Comparison of ENCODE assay signal across 15 cellular contexts in genomic region chr6:159109391-159109790, GRCh38. TPM values are rescaled to one million over a fixed set of nuclear protein-coding genes. Genes with fewer than 3 reads are reported as not detected.
DNase-seq lines count a peak whose midpoint lies in the region; ATAC-seq, FAIRE-seq and TF ChIP-seq lines count a peak whose summit lies in the region.
"Had no signal": no experiment of that assay in that cellular context is flagged by ENCODE, and none has a peak within 500 bp of the region (broad histone marks: within the 10 kb centered on the region; RNA-seq: fewer than 3 reads in every experiment).

No MANE protein-coding gene starts in this region.

- H3K79me2 ChIP-seq in KMS-11 (ENCODE audit: insufficient read depth, low read depth), result no peaks in the 10 kb centered on the region
- H3K79me2 ChIP-seq in K562 (ENCODE audit: control insufficient read depth, insufficient read depth, low read length), result no peaks in the 10 kb centered on the region

- H2AFZ ChIP-seq in KMS-11 (ENCODE audit: low read depth) (0 out of 2 replicates have a peak overlapping the region, but pooled peaks have one; percentile 36), K562 (ENCODE audit: low read depth, low read length) (no peak overlapping the region), mesenchymal stem cell (ENCODE audit: low read depth, low read length) (no peak overlapping the region)

- no peak for DNase-seq in CD8-positive, alpha-beta T cell
- no peak for DNase-seq in K562 (ENCODE audit: extremely low read depth in 1 of 4, low spot score in 3 of 4)
- DNase-seq in natural killer cell treated with Interleukin-12 subunit alpha and Interleukin-12 subunit beta and Interleukin-15 and Interleukin-18, amount 100 ng/mL, for 72 hours (ENCODE audit: low spot score), result peak; percentile 1
- no peak for DNase-seq in mesenchymal stem cell
- DNase-seq in A172 (ENCODE audit: low spot score), result no peak
- no peak for DNase-seq in kidney glomerular epithelial cell (lab: John Stamatoyannopoulos, UW)
- DNase-seq: activated effector memory CD4-positive, alpha-beta T cell treated with anti-CD3 and anti-CD28 coated beads, Interleukin-2, amount 50 U/mL, for 16 hours; left cardiac atrium; ovary had no signal

- no peak for ATAC-seq in CD8-positive, alpha-beta T cell
- ATAC-seq in K562 (no peak), GM19452 (IDR thresholded peaks at IDR 0.05; ENCODE audit: unreplicated experiment) (no peak)
- ATAC-seq in natural killer cell treated with Interleukin-12 subunit alpha and Interleukin-12 subunit beta and Interleukin-15 and Interleukin-18, amount 100 ng/mL, for 72 hours, result no peak

- peaks cover 62% of the 10 kb centered on the region for H3K4me1 Mint-ChIP-seq in CD8-positive, alpha-beta T cell (ENCODE audit: low read depth)
- H3K4me1 Mint-ChIP-seq in natural killer cell treated with Interleukin-12 subunit alpha and Interleukin-12 subunit beta and Interleukin-15 and Interleukin-18, amount 100 ng/mL, for 72 hours (ENCODE audit: low read depth in 2 of 2), result peaks cover 56 to 61% of the 10 kb centered on the region in 2 donors

- 0% methylated on average over 1 of the region's 1 CpG for WGBS in K562 (ENCODE audit: insufficient coverage, low coverage, missing lambda C conversion rate)
- WGBS in mesenchymal stem cell, result 74% methylated on average over 1 of the region's 1 CpG

- TF ChIP-seq EP300 in K562 (IDR thresholded peaks at IDR 0.05; ENCODE audit: low read length), result no peak

- no peak overlapping the region for H2BK5ac ChIP-seq in mesenchymal stem cell (ENCODE audit: low read depth, low read length, poor library complexity, severe bottlenecking)

- peaks cover 56% of the 10 kb centered on the region for H3K4me1 ChIP-seq in CD8-positive, alpha-beta T cell (ENCODE audit: insufficient read depth, low read length)
- H3K4me1 ChIP-seq in KMS-11 (ENCODE audit: low read depth, poor library complexity, severe bottlenecking), result peaks cover 5% of the 10 kb centered on the region
- H3K4me1 ChIP-seq in K562 (replicated peaks in 1 of 2; ENCODE audit: control insufficient read depth in 2 of 2, insufficient read depth in 2 of 2, low read length in 2 of 2), result peaks cover 0 to 6% of the 10 kb centered on the region in 2 experiments; a peak in 2 of 5 replicates
- H3K4me1 ChIP-seq in mesenchymal stem cell (ENCODE audit: control insufficient read depth, insufficient read depth, low read depth, low read length), result peaks cover 2% of the 10 kb centered on the region
- H3K4me1 ChIP-seq: ascending aorta had no signal

- no peak for TF ChIP-seq RAD21 in K562 (CRISPR knock-in tag; conservative IDR thresholded peaks at IDR 0.05 in 1 of 2, IDR thresholded peaks at IDR 0.05 in 1 of 2)

- H3K36me3 Mint-ChIP-seq in CD8-positive, alpha-beta T cell, result no peaks in the 10 kb centered on the region
- no peaks in the 10 kb centered on the region for H3K36me3 Mint-ChIP-seq in natural killer cell treated with Interleukin-12 subunit alpha and Interleukin-12 subunit beta and Interleukin-15 and Interleukin-18, amount 100 ng/mL, for 72 hours

- no peaks in the 10 kb centered on the region for H3K36me3 ChIP-seq in CD8-positive, alpha-beta T cell (ENCODE audit: insufficient read depth, low read length)
- H3K36me3 ChIP-seq in KMS-11 (ENCODE audit: insufficient read depth) (no peaks in the 10 kb centered on the region), K562 (ENCODE audit: control insufficient read depth, insufficient read depth, low read length) (no peaks in the 10 kb centered on the region), mesenchymal stem cell (ENCODE audit: control insufficient read depth in 1 of 2, insufficient read depth in 2 of 2, low read depth in 1 of 2, low read length in 2 of 2) (no peaks in the 10 kb centered on the region)
- H3K36me3 ChIP-seq: ascending aorta, ovary had no signal

- no peak overlapping the region for H4K8ac ChIP-seq in mesenchymal stem cell (ENCODE audit: low read length)

- no peak overlapping the region for H2AK5ac ChIP-seq in mesenchymal stem cell (ENCODE audit: low read length, severe bottlenecking)

- intact Hi-C loops in CD8-positive, alpha-beta T cell (cut with DNase I, micrococcal nuclease), result loop anchor here (5.0 to 10.0 kb wide), 5 partner anchors 237 to 462 kb away; partner anchors contain the start of gene SYTL3 (in 1 of the 2)
- intact Hi-C loops in K562 (cut with micrococcal nuclease), result loop anchor here (10.0 kb wide), 1 partner anchor 305 kb away; no protein-coding TSS in a partner anchor

- POLR2A ChIA-PET in CD8-positive, alpha-beta T cell (lab: Charles Lee), result interaction anchor here (0.9 to 1.6 kb wide), 4 partner anchors 25 to 101 kb away, joined by 3 to 6 read pairs (median 4); no protein-coding TSS in a partner anchor
- POLR2A ChIA-PET in K562 (lab: Yijun Ruan, JAX), result interaction anchor here (0.8 to 1.3 kb wide), 2 partner anchors 17 to 20 kb away, joined by 3 to 5 read pairs; no protein-coding TSS in a partner anchor

- H3K23ac ChIP-seq in mesenchymal stem cell (ENCODE audit: low read length in 2 of 2), result no peak overlapping the region

- H4K20me1 ChIP-seq in KMS-11 (ENCODE audit: insufficient read depth), result no peaks in the 10 kb centered on the region
- no peaks in the 10 kb centered on the region for H4K20me1 ChIP-seq in K562 (replicated peaks; ENCODE audit: control insufficient read depth, insufficient read depth, low read length)

- no peak overlapping the region for H3K18ac ChIP-seq in mesenchymal stem cell (ENCODE audit: low read depth in 1 of 2, low read length in 2 of 2)

- no peak overlapping the region for H2BK120ac ChIP-seq in mesenchymal stem cell (ENCODE audit: low read depth, low read length)

- CTCF ChIA-PET in CD8-positive, alpha-beta T cell (lab: Charles Lee), result interaction anchor here (0.5 to 21.4 kb wide), 20 partner anchors 9 to 871 kb away, joined by 3 to 486 read pairs (median 4); partner anchors contain the start of genes RSPH3 and TAGAP
- CTCF ChIA-PET in K562 (lab: Yijun Ruan, JAX; ENCODE audit: low intra/inter-chr PET ratio), result interaction anchor here (0.8 to 1.6 kb wide), 2 partner anchors 67 to 137 kb away, joined by 3 to 9 read pairs; no protein-coding TSS in a partner anchor

- H3K9me1 ChIP-seq in K562 (ENCODE audit: control insufficient read depth, insufficient read depth, low read length), result no peaks in the 10 kb centered on the region

- FAIRE-seq in K562 (lab: Jason Lieb, UNC), result peak; percentile 63
- FAIRE-seq: endothelial cell of umbilical vein had no signal

- TF ChIP-seq CTCF in CD8-positive, alpha-beta T cell (IDR thresholded peaks at IDR 0.05), result no peak
- TF ChIP-seq CTCF in KMS-11 (conservative IDR thresholded peaks at IDR 0.05; ENCODE audit: low read depth, low read length), result no peak
- TF ChIP-seq CTCF in K562 (IDR thresholded peaks at IDR 0.05 in 2 of 3, conservative IDR thresholded peaks at IDR 0.05 in 1 of 3; ENCODE audit: insufficient read depth in 2 of 3, low read depth in 1 of 3, low read length in 3 of 3), result no peak

- in situ Hi-C loops in K562 (cut with MboI), result loop anchor here (5.0 to 25.0 kb wide), 3 partner anchors 107 to 422 kb away; partner anchors contain the start of gene RSPH3

- no peaks in the 10 kb centered on the region for H3K9me3 Mint-ChIP-seq in CD8-positive, alpha-beta T cell
- no peaks in the 10 kb centered on the region for H3K9me3 Mint-ChIP-seq in natural killer cell treated with Interleukin-12 subunit alpha and Interleukin-12 subunit beta and Interleukin-15 and Interleukin-18, amount 100 ng/mL, for 72 hours

- H3K4me3 Mint-ChIP-seq in CD8-positive, alpha-beta T cell, result no peak overlapping the region
- H3K4me3 Mint-ChIP-seq in natural killer cell treated with Interleukin-12 subunit alpha and Interleukin-12 subunit beta and Interleukin-15 and Interleukin-18, amount 100 ng/mL, for 72 hours, result no peak overlapping the region

- TF ChIP-seq POLR2A in K562 (conservative IDR thresholded peaks at IDR 0.05), result no peak

- H4K91ac ChIP-seq in mesenchymal stem cell (ENCODE audit: low read length), result no peak overlapping the region

- H3K9me3 ChIP-seq in CD8-positive, alpha-beta T cell (ENCODE audit: low read length), result no peaks in the 10 kb centered on the region
- H3K9me3 ChIP-seq in K562 (replicated peaks; ENCODE audit: control insufficient read depth, insufficient read depth, low read depth, low read length), result no peaks in the 10 kb centered on the region
- H3K9me3 ChIP-seq in mesenchymal stem cell (ENCODE audit: control insufficient read depth, low read length), result no peaks in the 10 kb centered on the region
- H3K9me3 ChIP-seq: ascending aorta, ovary had no signal

- H2BK15ac ChIP-seq in mesenchymal stem cell (ENCODE audit: low read depth, poor library complexity, severe bottlenecking), result no peak overlapping the region

- no peak overlapping the region for H3K4me3 ChIP-seq in CD8-positive, alpha-beta T cell (ENCODE audit: low read depth, low read length)
- no peak overlapping the region for H3K4me3 ChIP-seq in KMS-11 (IDR thresholded peaks at IDR 0.05; ENCODE audit: insufficient read depth, low read depth, low read length)
- H3K4me3 ChIP-seq in K562, result no peak overlapping the region
- H3K4me3 ChIP-seq in mesenchymal stem cell (ENCODE audit: insufficient read depth in 1 of 2, low read depth in 1 of 2, low read length in 2 of 2), result no peak overlapping the region
- H3K4me3 ChIP-seq: ascending aorta, ovary had no signal

- H3K27me3 Mint-ChIP-seq in CD8-positive, alpha-beta T cell (ENCODE audit: low read depth), result no peaks in the 10 kb centered on the region
- no peaks in the 10 kb centered on the region for H3K27me3 Mint-ChIP-seq in natural killer cell treated with Interleukin-12 subunit alpha and Interleukin-12 subunit beta and Interleukin-15 and Interleukin-18, amount 100 ng/mL, for 72 hours

- peak overlapping the region; percentile 19 for H3K27ac Mint-ChIP-seq in CD8-positive, alpha-beta T cell
- H3K27ac Mint-ChIP-seq in natural killer cell treated with Interleukin-12 subunit alpha and Interleukin-12 subunit beta and Interleukin-15 and Interleukin-18, amount 100 ng/mL, for 72 hours, result peak overlapping the region; percentile 20 to 25

- peak overlapping the region in 1 of 2 experiments; percentile 30 for H3K14ac ChIP-seq in mesenchymal stem cell (ENCODE audit: low read length in 2 of 2)

- no peak overlapping the region for H3K4ac ChIP-seq in mesenchymal stem cell (ENCODE audit: low read depth in 1 of 2, low read length in 2 of 2)

- H3K4me2 ChIP-seq in KMS-11 (no peak overlapping the region), K562 (ENCODE audit: insufficient read depth, low read length) (no peak overlapping the region), mesenchymal stem cell (ENCODE audit: low read length, poor library complexity, severe bottlenecking) (no peak overlapping the region)

- no peak overlapping the region for H3K9ac ChIP-seq in KMS-11
- no peak overlapping the region for H3K9ac ChIP-seq in K562 (ENCODE audit: insufficient read depth in 1 of 2, low read depth in 2 of 2, low read length in 2 of 2)
- H3K9ac ChIP-seq in mesenchymal stem cell (ENCODE audit: low read length), result no peak overlapping the region

- no peaks in the 10 kb centered on the region for H3K27me3 ChIP-seq in CD8-positive, alpha-beta T cell (ENCODE audit: insufficient read depth, low read length)
- H3K27me3 ChIP-seq in KMS-11 (ENCODE audit: insufficient read depth, low read depth) (no peaks in the 10 kb centered on the region), K562 (ENCODE audit: control insufficient read depth in 2 of 2, insufficient read depth in 2 of 2, low read length in 2 of 2) (peaks cover 5 to 26% of the 10 kb centered on the region in 2 experiments; a peak in 3 of 5 replicates), mesenchymal stem cell (ENCODE audit: control insufficient read depth in 1 of 2, insufficient read depth in 1 of 2, low read length in 2 of 2) (peaks cover 8 to 21% of the 10 kb centered on the region in 2 experiments)
- H3K27me3 ChIP-seq: ascending aorta, foreskin keratinocyte, ovary had no signal

- no peak overlapping the region for H3K27ac ChIP-seq in CD8-positive, alpha-beta T cell (ENCODE audit: low read depth, low read length)
- H3K27ac ChIP-seq in KMS-11 (no peak overlapping the region), K562 (ENCODE audit: extremely low read depth, low read depth, low read length) (no peak overlapping the region), mesenchymal stem cell (ENCODE audit: low read length, poor library complexity, severe bottlenecking) (no peak overlapping the region)
- H3K27ac ChIP-seq: ascending aorta, foreskin keratinocyte, ovary had no signal

- BruUV-seq in K562 (replicated peaks; lab: Mats Ljungman, UMichigan), result no TSS peak

- no peaks in the 10 kb centered on the region for H3K79me1 ChIP-seq in mesenchymal stem cell (replicated peaks; ENCODE audit: low read length, poor library complexity, severe bottlenecking)

- no peak overlapping the region for H2BK12ac ChIP-seq in mesenchymal stem cell (ENCODE audit: low read length in 2 of 2)

RNA-seq across cellular contexts. Expression of gene FNDC1, which starts 59.8 kb away (rescaled TPM):
- not detected for total RNA-seq in CD8-positive, alpha-beta T cell
- not detected in 2 replicates for total RNA-seq in K562 (2011; cell fraction: chromatin; rRNA removed; ENCODE audit: low replicate concordance)
- total RNA-seq in K562 (2011; cell fraction: nucleolus; rRNA removed), result not detected in 2 replicates
- total RNA-seq in K562 (2011; cell fraction: nucleoplasm; rRNA removed), result not detected in 2 replicates
- total RNA-seq in K562 (2014; rRNA removed) (not detected in 2 replicates), K562 (2014; rRNA removed; fragmentation: Illumina TruSeq; extraction: Trizol) (not detected in 2 replicates), K562 (2015; rRNA removed; fragmentation: Illumina TruSeq; extraction: Trizol) (not detected in 2 replicates), K562 (2021) (not detected in 2 replicates)
- polyA plus RNA-seq in K562 (2011; rRNA removed) (not detected in 2 replicates), K562 (2014; fragmentation: Illumina TruSeq; extraction: Trizol) (not detected in 2 replicates), K562 (2014; fragmentation: Nextera tagmentation; extraction: Ambion mirVana) (not detected), K562 (2014; rRNA removed) (not detected in 2 replicates)
- polyA plus RNA-seq in K562 (2011; cell fraction: cytosol; rRNA removed), result not detected in 2 replicates
- not detected in 2 replicates for polyA plus RNA-seq in K562 (2011; cell fraction: nucleus; rRNA removed)
- not detected in 2 replicates for polyA plus RNA-seq in K562 (2012)
- polyA minus RNA-seq in K562 (2011; rRNA and poly(A)+ RNA removed), result not detected in 2 replicates
- polyA minus RNA-seq in K562 (2011; cell fraction: cytosol; rRNA and poly(A)+ RNA removed), result not detected in 2 replicates
- not detected in 2 replicates for polyA minus RNA-seq in K562 (2011; cell fraction: nucleus; rRNA and poly(A)+ RNA removed)
- not detected for total RNA-seq in natural killer cell treated with Interleukin-12 subunit alpha and Interleukin-12 subunit beta and Interleukin-15 and Interleukin-18, amount 100 ng/mL, for 72 hours
- 0.10 TPM for polyA plus RNA-seq in mesenchymal stem cell (2013, experiment 1 of 2)
- polyA plus RNA-seq in mesenchymal stem cell (2013, experiment 2 of 2), result 0.07 TPM
- total RNA-seq in A172 (2014; rRNA removed; shearing (Covaris generic)), result 0.02 TPM in 1 of 2 replicates, not detected in the other
- total RNA-seq: RPMI7951 had no signal
- polyA plus RNA-seq: endothelial cell of umbilical vein had no signal
